In genomic region chr12:54128466-54128865, GRCh38 we compare ENCODE assay signal across 12 cellular contexts.
"Had no signal": no experiment of that assay in that cellular context is flagged by ENCODE, and none has a peak within 500 bp of the region (broad histone marks: within the 10 kb centered on the region; RNA-seq: fewer than 3 reads in every experiment).

No MANE protein-coding gene starts in this region.

- H3K27ac Mint-ChIP-seq: activated naive CD4-positive, alpha-beta T cell treated with anti-CD3 and anti-CD28 coated beads, Interleukin-2, amount 50 U/mL, for 24 hours; stimulated activated effector memory CD8-positive, alpha-beta T cell treated with anti-CD3 and anti-CD28 coated beads, Interleukin-12 subunit alpha, Interleukin-12 subunit beta, amount 100 ng/mL, for 72 hours had no signal

- H3K9me3 ChIP-seq: upper lobe of left lung had no signal

- H3K27ac ChIP-seq: upper lobe of left lung had no signal

- H3K36me3 Mint-ChIP-seq: stimulated activated effector memory CD8-positive, alpha-beta T cell treated with anti-CD3 and anti-CD28 coated beads, Interleukin-12 subunit alpha, Interleukin-12 subunit beta, amount 100 ng/mL, for 72 hours had no signal

- ATAC-seq: activated CD4-positive, CD25-positive, alpha-beta regulatory T cell treated with anti-CD3 and anti-CD28 coated beads, Interleukin-2, amount 50 U/mL, for 24 hours; right cardiac atrium; stimulated activated effector memory CD8-positive, alpha-beta T cell treated with anti-CD3 and anti-CD28 coated beads, Interleukin-12 subunit alpha, Interleukin-12 subunit beta, amount 100 ng/mL, for 72 hours had no signal

- DNase-seq: hypothalamus, midbrain, right cardiac atrium, small intestine, substantia nigra, T-helper 2 cell, upper lobe of left lung had no signal

- H3K4me3 Mint-ChIP-seq: activated naive CD4-positive, alpha-beta T cell treated with anti-CD3 and anti-CD28 coated beads, Interleukin-2, amount 50 U/mL, for 24 hours; stimulated activated effector memory CD8-positive, alpha-beta T cell treated with anti-CD3 and anti-CD28 coated beads, Interleukin-12 subunit alpha, Interleukin-12 subunit beta, amount 100 ng/mL, for 72 hours had no signal

- H3K9me3 Mint-ChIP-seq: activated naive CD4-positive, alpha-beta T cell treated with anti-CD3 and anti-CD28 coated beads, Interleukin-2, amount 50 U/mL, for 24 hours; stimulated activated effector memory CD8-positive, alpha-beta T cell treated with anti-CD3 and anti-CD28 coated beads, Interleukin-12 subunit alpha, Interleukin-12 subunit beta, amount 100 ng/mL, for 72 hours had no signal

- H3K4me3 ChIP-seq: upper lobe of left lung had no signal

- FAIRE-seq: endothelial cell of umbilical vein, small intestine, TTC549 had no signal

- H3K36me3 ChIP-seq: upper lobe of left lung had no signal
